Comparison of ENCODE assay signal across 7 cellular contexts in genomic region chr1:27650527-27651175, GRCh38. TPM values are rescaled to one million over a fixed set of nuclear protein-coding genes. Genes with fewer than 3 reads are reported as not detected.
DNase-seq lines count a peak whose midpoint lies in the region; ATAC-seq and TF ChIP-seq lines count a peak whose summit lies in the region.

No MANE protein-coding gene starts in this region.

- no peaks in the 10 kb centered on the region for H3K27me3 ChIP-seq in PC-9 (ENCODE audit: insufficient read depth, low read depth)

- peak overlapping the region; percentile 49 for H3K4me2 ChIP-seq in PC-9

- peaks cover 14% of the 10 kb centered on the region for H3K4me1 ChIP-seq in PC-9 (replicated peaks; ENCODE audit: insufficient read depth)

- ATAC-seq in HG02852 (IDR thresholded peaks at IDR 0.05; ENCODE audit: unreplicated experiment) (no peak), GM19463 (IDR thresholded peaks at IDR 0.05; ENCODE audit: unreplicated experiment) (no peak)

- 0 out of 2 replicates have a peak, but pooled peaks cover 5% of the 10 kb centered on the region for H3F3A ChIP-seq in PC-9 (ENCODE audit: insufficient read depth, low read depth)

- H3K36me3 ChIP-seq in PC-9 (ENCODE audit: low read depth), result no peaks in the 10 kb centered on the region

- H4K20me1 ChIP-seq in PC-9 (ENCODE audit: insufficient read depth), result no peaks in the 10 kb centered on the region

- intact Hi-C loops in PC-9 (cut with micrococcal nuclease; ENCODE audit: unreplicated experiment), result no loop called here

- no peak overlapping the region for H3K27ac ChIP-seq in PC-9
- H3K27ac ChIP-seq in skin epidermis, result peak overlapping the region in 13 of 21 experiments; percentile 1 to 69 (median 49)

- CTCF ChIA-PET in PC-9 (lab: Charles Lee), result interaction anchor here (0.7 to 0.9 kb wide), 2 partner anchors 93 to 693 kb away, joined by 3 to 9 read pairs; no protein-coding TSS in a partner anchor

- BruUV-seq in PC-9 (replicated peaks; lab: Mats Ljungman, UMichigan), result no TSS peak

- no peaks in the 10 kb centered on the region for H3K9me3 ChIP-seq in PC-9 (ENCODE audit: insufficient read depth, low read depth)

- H3K79me2 ChIP-seq in PC-9 (ENCODE audit: low read depth), result no peaks in the 10 kb centered on the region

- no peak overlapping the region for H3K4me3 ChIP-seq in PC-9
- H3K4me3 ChIP-seq in fibroblast of pulmonary artery (replicated peaks; ENCODE audit: low read depth, low read length), result no peak overlapping the region
- H3K4me3 ChIP-seq in skin epidermis, result no peak overlapping the region

- no peaks in the 10 kb centered on the region for H3K9me2 ChIP-seq in PC-9 (ENCODE audit: insufficient read depth)

- DNase-seq in HCEC 1CT, result peak; percentile 53
- peak; percentile 64 to 73 for DNase-seq in PC-9
- peak; percentile 83 for DNase-seq in fibroblast of pulmonary artery (ENCODE audit: low read depth)
- no peak for DNase-seq in activated CD4-positive, CD25-positive, alpha-beta regulatory T cell treated with anti-CD3 and anti-CD28 coated beads, Interleukin-2, amount 50 U/mL, for 72 hours

- no peak for TF ChIP-seq CTCF in PC-9 (conservative IDR thresholded peaks at IDR 0.05)
- TF ChIP-seq CTCF in fibroblast of pulmonary artery (IDR thresholded peaks at IDR 0.05; ENCODE audit: low read length, missing control alignments), result no peak

- POLR2A ChIA-PET in PC-9 (lab: Charles Lee; ENCODE audit: unreplicated experiment), result interaction anchor here (0.6 kb wide), 1 partner anchor 84 kb away, joined by 6 read pairs; no protein-coding TSS in a partner anchor

- peak overlapping the region; percentile 57; the same call in 1 of the 2 replicates for H2AFZ ChIP-seq in PC-9

RNA-seq across cellular contexts. Expression of gene FGR, which starts 15.7 kb away (rescaled TPM):
- not detected in 2 replicates for total RNA-seq in PC-9 (2021)

RNA-seq across cellular contexts. Expression of gene IFI6, which starts 21.3 kb away (rescaled TPM):
- total RNA-seq in PC-9 (2021), result 8.6 and 16.4 TPM in 2 replicates

RNA-seq across cellular contexts. Expression of gene AHDC1, which starts 46.7 kb away (rescaled TPM):
- 45.9 and 48.8 TPM in 2 replicates for total RNA-seq in PC-9 (2021)
